In the genomic region with DNA sequence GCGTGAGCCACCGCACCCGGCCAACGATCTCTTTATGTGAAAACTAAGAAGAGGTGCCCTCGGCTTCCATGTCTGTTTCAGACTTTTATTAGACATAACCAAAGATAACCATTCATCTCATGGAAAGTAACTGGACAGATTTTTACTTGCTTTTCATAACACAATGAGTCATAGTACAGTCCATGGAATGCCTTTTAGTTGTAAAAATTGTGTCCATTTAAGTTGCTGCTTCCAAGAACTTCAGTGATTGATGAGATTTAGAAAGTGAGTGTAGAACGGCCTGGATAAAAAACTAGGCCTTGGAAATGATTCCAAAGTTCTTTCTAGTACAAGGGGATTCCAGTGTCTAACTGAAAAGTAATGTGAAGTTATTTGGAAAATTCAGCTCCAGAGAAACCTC, we compare ENCODE assay signal across 1 cellular context.
TF ChIP-seq lines count a peak whose summit lies in the region.

No MANE protein-coding gene starts in this region.

TF ChIP-seq in IMR-90, 13 proteins besides CTCF, POLR2A, EP300 and RAD21 (continued from another document):
- TF ChIP-seq, protein P1, sequence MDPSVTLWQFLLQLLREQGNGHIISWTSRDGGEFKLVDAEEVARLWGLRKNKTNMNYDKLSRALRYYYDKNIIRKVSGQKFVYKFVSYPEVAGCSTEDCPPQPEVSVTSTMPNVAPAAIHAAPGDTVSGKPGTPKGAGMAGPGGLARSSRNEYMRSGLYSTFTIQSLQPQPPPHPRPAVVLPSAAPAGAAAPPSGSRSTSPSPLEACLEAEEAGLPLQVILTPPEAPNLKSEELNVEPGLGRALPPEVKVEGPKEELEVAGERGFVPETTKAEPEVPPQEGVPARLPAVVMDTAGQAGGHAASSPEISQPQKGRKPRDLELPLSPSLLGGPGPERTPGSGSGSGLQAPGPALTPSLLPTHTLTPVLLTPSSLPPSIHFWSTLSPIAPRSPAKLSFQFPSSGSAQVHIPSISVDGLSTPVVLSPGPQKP (IDR thresholded peaks at IDR 0.05; ENCODE audit: borderline replicate concordance, low read depth, low read length), result no peak
